In genomic region chr11:102927624-102927990, GRCh38 we compare ENCODE assay signal across 34 cellular contexts. TPM values are rescaled to one million over a fixed set of nuclear protein-coding genes. Genes with fewer than 3 reads are reported as not detected.
"Had no signal": no experiment of that assay in that cellular context is flagged by ENCODE, and none has a peak within 500 bp of the region (broad histone marks: within the 10 kb centered on the region; RNA-seq: fewer than 3 reads in every experiment).

No MANE protein-coding gene starts in this region.

- H3K36me3 Mint-ChIP-seq: activated naive CD8-positive, alpha-beta T cell treated with anti-CD3 and anti-CD28 coated beads for 36 hours had no signal

- H3K27me3 ChIP-seq: body of pancreas, breast epithelium, MG63, SJCRH30 had no signal

- H3K4me1 Mint-ChIP-seq: activated naive CD8-positive, alpha-beta T cell treated with anti-CD3 and anti-CD28 coated beads for 36 hours; activated T-helper 17 cell treated with anti-CD3 and anti-CD28 coated beads, Interleukin-2, amount 50 U/mL, for 72 hours had no signal

- H3K27ac Mint-ChIP-seq: activated CD4-positive, alpha-beta T cell treated with anti-CD3 and anti-CD28 coated beads, Interleukin-2, amount 10 ng/mL, durations not matched to agents 24 days and 14 days; activated CD8-positive, alpha-beta T cell treated with anti-CD3 and anti-CD28 coated beads for 36 hours; activated naive CD8-positive, alpha-beta T cell treated with anti-CD3 and anti-CD28 coated beads for 36 hours; activated T-cell treated with anti-CD3 and anti-CD28 coated beads, Interleukin-2, amount 50 U/mL, for 72 hours; activated T-helper 17 cell treated with anti-CD3 and anti-CD28 coated beads, Interleukin-2, amount 50 U/mL, for 72 hours had no signal

- H3K4me3 Mint-ChIP-seq: activated CD4-positive, alpha-beta T cell treated with anti-CD3 and anti-CD28 coated beads, Interleukin-2, amount 10 ng/mL, durations not matched to agents 24 days and 14 days; activated CD8-positive, alpha-beta T cell treated with anti-CD3 and anti-CD28 coated beads for 36 hours; activated naive CD8-positive, alpha-beta T cell treated with anti-CD3 and anti-CD28 coated beads for 36 hours; activated T-cell treated with anti-CD3 and anti-CD28 coated beads, Interleukin-2, amount 50 U/mL, for 72 hours; activated T-helper 17 cell treated with anti-CD3 and anti-CD28 coated beads, Interleukin-2, amount 50 U/mL, for 72 hours had no signal

- ATAC-seq: activated CD8-positive, alpha-beta T cell treated with anti-CD3 and anti-CD28 coated beads for 36 hours; activated T-cell treated with anti-CD3 and anti-CD28 coated beads, Interleukin-2, amount 50 U/mL, for 72 hours; activated T-helper 17 cell treated with anti-CD3 and anti-CD28 coated beads, Interleukin-2, amount 50 U/mL, for 72 hours; body of pancreas had no signal

- H3K27ac ChIP-seq: body of pancreas, breast epithelium, SJCRH30, SK-N-MC had no signal

- DNase-seq: activated CD4-positive, alpha-beta T cell treated with anti-CD3 and anti-CD28 coated beads, Interleukin-2, amount 10 ng/mL, durations not matched to agents 24 days and 14 days; activated CD4-positive, alpha-beta T cell treated with anti-CD3 and anti-CD28 coated beads, Interleukin-2, amount 50 U/mL, for 4 hours; activated CD8-positive, alpha-beta T cell treated with anti-CD3 and anti-CD28 coated beads for 36 hours; activated effector memory CD4-positive, alpha-beta T cell treated with anti-CD3 and anti-CD28 coated beads, Interleukin-2, amount 50 U/mL, for 16 hours; activated naive CD4-positive, alpha-beta T cell; activated naive CD4-positive, alpha-beta T cell treated with anti-CD3 and anti-CD28 coated beads, Interleukin-2, amount 50 U/mL, for 16 hours; activated naive CD8-positive, alpha-beta T cell treated with anti-CD3 and anti-CD28 coated beads for 36 hours; activated T-cell treated with anti-CD3 and anti-CD28 coated beads, Interleukin-2, amount 50 U/mL, for 1 hour; activated T-cell treated with anti-CD3 and anti-CD28 coated beads, Interleukin-2, amount 50 U/mL, for 72 hours; body of pancreas; Kasumi-1; MG63; NCI-H1048; NCI-H1105 treated with DMSO at 0.1 percent for 48 hours; NCI-H1436; NCI-H1694; NCI-H1930; NCI-H2081 treated with DMSO at 0.1 percent for 48 hours; NCI-H345; NCI-H524 treated with DMSO at 0.1 percent for 48 hours; NCI-H748 treated with DMSO at 0.1 percent for 48 hours; SHP77; SJCRH30; T1000 had no signal

- H3K9me3 Mint-ChIP-seq: activated CD4-positive, alpha-beta T cell treated with anti-CD3 and anti-CD28 coated beads, Interleukin-2, amount 10 ng/mL, durations not matched to agents 24 days and 14 days; activated CD8-positive, alpha-beta T cell treated with anti-CD3 and anti-CD28 coated beads for 36 hours; activated naive CD8-positive, alpha-beta T cell treated with anti-CD3 and anti-CD28 coated beads for 36 hours; activated T-cell treated with anti-CD3 and anti-CD28 coated beads, Interleukin-2, amount 50 U/mL, for 72 hours; activated T-helper 17 cell treated with anti-CD3 and anti-CD28 coated beads, Interleukin-2, amount 50 U/mL, for 72 hours had no signal

- H3K9me3 ChIP-seq: body of pancreas, breast epithelium, MG63, SJCRH30 had no signal

RNA-seq across cellular contexts. Expression of gene MMP13, which starts 27.9 kb away (rescaled TPM):
- total RNA-seq: activated CD4-positive, alpha-beta T cell treated with anti-CD3 and anti-CD28 coated beads, Interleukin-2, amount 10 ng/mL, durations not matched to agents 24 days and 14 days; activated CD8-positive, alpha-beta memory T cell treated with anti-CD3 and anti-CD28 coated beads for 36 hours; activated CD8-positive, alpha-beta T cell treated with anti-CD3 and anti-CD28 coated beads for 36 hours; activated naive CD8-positive, alpha-beta T cell treated with anti-CD3 and anti-CD28 coated beads for 36 hours; activated T-cell treated with anti-CD3 and anti-CD28 coated beads, Interleukin-2, amount 50 U/mL, for 72 hours; activated T-helper 17 cell treated with anti-CD3 and anti-CD28 coated beads, Interleukin-2, amount 50 U/mL, for 72 hours; body of pancreas; breast epithelium; cardiac septum; NCI-H460; OCI-LY7; SJCRH30; T-helper 2 cell treated with Interferon-gamma antibody and Interleukin-4, amounts not matched to agents 100 ng/mL and 5 ng/mL, for 36 hours had no signal

RNA-seq across cellular contexts. Expression of gene MMP12, which starts 52.8 kb away (rescaled TPM):
- total RNA-seq: activated CD4-positive, alpha-beta T cell treated with anti-CD3 and anti-CD28 coated beads, Interleukin-2, amount 10 ng/mL, durations not matched to agents 24 days and 14 days; activated CD8-positive, alpha-beta memory T cell treated with anti-CD3 and anti-CD28 coated beads for 36 hours; activated CD8-positive, alpha-beta T cell treated with anti-CD3 and anti-CD28 coated beads for 36 hours; activated naive CD8-positive, alpha-beta T cell treated with anti-CD3 and anti-CD28 coated beads for 36 hours; activated T-cell treated with anti-CD3 and anti-CD28 coated beads, Interleukin-2, amount 50 U/mL, for 72 hours; astrocyte; body of pancreas; cardiac septum; NCI-H460; OCI-LY7; SJCRH30; T-helper 1 cell treated with Interleukin-12 subunit alpha and Interleukin-12 subunit beta and Interleukin-4 antibody, amounts not matched to agents 30 ng/mL and 1 ng/mL, for 36 hours; T-helper 2 cell treated with Interferon-gamma antibody and Interleukin-4, amounts not matched to agents 100 ng/mL and 5 ng/mL, for 36 hours had no signal
